Comparison of ENCODE assay signal across 16 cellular contexts in the genomic region with DNA sequence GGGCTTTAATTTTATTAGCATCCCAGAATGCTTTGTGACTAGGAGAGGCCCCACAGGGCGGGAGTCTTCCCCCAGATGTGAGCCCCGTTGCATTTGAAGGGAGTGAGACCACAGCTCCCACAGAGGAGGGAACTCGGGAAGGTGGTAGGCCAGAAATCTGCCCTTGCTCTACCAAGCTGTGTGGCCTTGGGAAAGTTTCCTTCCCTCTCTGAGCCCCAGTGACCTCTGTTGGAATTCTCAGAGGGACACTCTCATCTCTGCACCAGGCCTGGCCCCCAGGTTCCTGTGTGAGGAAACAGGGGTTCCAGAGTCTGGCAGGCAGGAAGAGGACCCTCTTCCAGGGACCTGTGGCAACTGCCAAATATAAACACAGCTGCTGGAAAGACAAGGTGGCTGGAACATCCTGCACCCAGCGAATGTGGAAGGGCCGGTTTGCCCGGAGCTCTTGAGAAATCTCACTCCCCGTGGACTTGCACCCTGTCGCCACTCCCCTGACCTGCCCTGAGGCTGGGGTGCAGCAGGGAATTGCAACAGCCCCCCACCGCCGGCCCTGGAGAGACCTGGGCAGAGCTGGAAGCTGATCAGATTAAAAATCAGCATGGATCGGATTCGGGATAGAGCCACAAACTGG. TPM values are rescaled to one million over a fixed set of nuclear protein-coding genes. Genes with fewer than 3 reads are reported as not detected.
DNase-seq lines count a peak whose midpoint lies in the region; ATAC-seq, FAIRE-seq and TF ChIP-seq lines count a peak whose summit lies in the region.
"Had no signal": no experiment of that assay in that cellular context is flagged by ENCODE, and none has a peak within 500 bp of the region (broad histone marks: within the 10 kb centered on the region; RNA-seq: fewer than 3 reads in every experiment).

No MANE protein-coding gene starts in this region.

- H3K9ac ChIP-seq in SK-N-SH (no peak overlapping the region), H1 (replicated peaks in 1 of 4; ENCODE audit: extremely low read depth in 1 of 4, low read depth in 3 of 4, low read length in 3 of 4) (no peak overlapping the region)

- H4K8ac ChIP-seq in H1 (ENCODE audit: extremely low read depth, insufficient read depth, low read length), result no peak overlapping the region

- no peaks in the 10 kb centered on the region for H3K79me1 ChIP-seq in H1 (ENCODE audit: low read depth, low read length)

- H3K56ac ChIP-seq in H1 (replicated peaks; ENCODE audit: insufficient read length, low read depth, low read length), result no peak overlapping the region

- H2BK5ac ChIP-seq in H1 (ENCODE audit: low read depth, low read length), result no peak overlapping the region

- H2BK12ac ChIP-seq in H1 (ENCODE audit: low read depth, low read length), result no peak overlapping the region

- H3K4me3 ChIP-seq in SK-N-SH (ENCODE audit: low read depth in 2 of 2, low read length in 1 of 2) (no peak overlapping the region), H1 (ENCODE audit: extremely low read depth in 1 of 4, insufficient read depth in 2 of 4, low read depth in 3 of 4, low read length in 4 of 4) (no peak overlapping the region), lower lobe of right lung (no peak overlapping the region), upper lobe of right lung (no peak overlapping the region)

- ATAC-seq in SK-N-SH treated with all-trans-retinoic acid at 6 μM for 48 hours (no peak), lower lobe of right lung (peak; percentile 79 to 87), upper lobe of right lung (peak; percentile 78), HG03095 (IDR thresholded peaks at IDR 0.05; ENCODE audit: unreplicated experiment) (no peak), GM19395 (IDR thresholded peaks at IDR 0.05; ENCODE audit: unreplicated experiment) (no peak)
- ATAC-seq: activated naive CD8-positive, alpha-beta T cell treated with anti-CD3 and anti-CD28 coated beads, Interleukin-2, amount 50 U/mL, for 24 hours; natural killer cell treated with Interleukin-12 subunit alpha and Interleukin-12 subunit beta and Interleukin-15 and Interleukin-18, amount 100 ng/mL, for 72 hours had no signal

- H3K4me1 ChIP-seq in SK-N-SH (ENCODE audit: control insufficient read depth in 1 of 2, insufficient read depth in 2 of 2, low read depth in 1 of 2, low read length in 1 of 2) (no peaks in the 10 kb centered on the region; a peak in 2 of 4 replicates), H1 (replicated peaks in 1 of 4; ENCODE audit: control insufficient read depth in 3 of 4, insufficient read depth in 4 of 4, low read length in 3 of 4) (peaks cover 0 to 13% (median 5%) of the 10 kb centered on the region in 4 experiments; a peak in 4 of 7 replicates), lower lobe of right lung (peaks cover 6% of the 10 kb centered on the region), upper lobe of right lung (peaks cover 5% of the 10 kb centered on the region)

- H3F3A ChIP-seq in SK-N-SH (replicated peaks; ENCODE audit: insufficient read depth), result peaks cover 39% of the 10 kb centered on the region

- no peak overlapping the region for H3K14ac ChIP-seq in H1 (ENCODE audit: insufficient read length)

- no peak overlapping the region for H2AK5ac ChIP-seq in H1 (ENCODE audit: low read depth, low read length)

- POLR2A ChIA-PET in SK-N-SH (lab: Yijun Ruan, JAX), result no interaction called here
- POLR2A ChIA-PET in H1 (lab: Charles Lee; ENCODE audit: partially characterized antibody), result interaction anchor here (0.6 to 3.1 kb wide), 5 partner anchors 12 to 147 kb away, joined by 3 to 18 read pairs (median 5); a partner anchor contains a TSS

- WGBS in SK-N-SH (ENCODE audit: low lambda C conversion rate), result 89% methylated on average over 11 of the region's 12 CpGs
- 80% methylated on average over 12 of the region's 12 CpGs; no CpG with 5 or more reads in 1 of the 2 experiments for WGBS in H1 (ENCODE audit: extremely low coverage in 1 of 2, insufficient coverage in 1 of 2, insufficient read length in 1 of 2, insufficient replicate concordance in 2 of 2, low coverage in 1 of 2, low lambda C conversion rate in 2 of 2, missing lambda C conversion rate in 1 of 2), 2 experiments

- no peak overlapping the region for H4K91ac ChIP-seq in H1 (replicated peaks; ENCODE audit: insufficient read length, low read length)

- H2AFZ ChIP-seq in SK-N-SH (ENCODE audit: low read depth) (no peak overlapping the region), H1 (ENCODE audit: low read length) (no peak overlapping the region)

- CTCF ChIA-PET in SK-N-SH (lab: Yijun Ruan, JAX), result no interaction called here
- CTCF ChIA-PET in H1 (lab: Charles Lee; ENCODE audit: partially characterized antibody), result interaction anchor here (0.6 to 1.1 kb wide), 2 partner anchors 10 to 55 kb away, joined by 3 to 4 read pairs; no protein-coding TSS in a partner anchor

- H3K4me2 ChIP-seq in SK-N-SH (no peak overlapping the region), H1 (ENCODE audit: insufficient read depth in 1 of 2, low read depth in 2 of 2, low read length in 2 of 2) (no peak overlapping the region)

- H3K36me3 ChIP-seq in SK-N-SH (replicated peaks in 1 of 2; ENCODE audit: control insufficient read depth in 1 of 2, insufficient read depth in 2 of 2, low read length in 1 of 2) (no peaks in the 10 kb centered on the region), H1 (ENCODE audit: control insufficient read depth in 2 of 4, insufficient read depth in 4 of 4, low read length in 3 of 4) (no peaks in the 10 kb centered on the region), lower lobe of right lung (no peaks in the 10 kb centered on the region), upper lobe of right lung (no peaks in the 10 kb centered on the region)

- TF ChIP-seq CTCF in SK-N-SH (IDR thresholded peaks at IDR 0.05) (no peak), H1 (IDR thresholded peaks at IDR 0.05; ENCODE audit: control extremely low read depth in 1 of 3, insufficient read depth in 1 of 3, low read depth in 1 of 3, low read length in 3 of 3) (no peak), lower lobe of right lung (IDR thresholded peaks at IDR 0.05) (no peak), upper lobe of right lung (IDR thresholded peaks at IDR 0.05) (no peak)

- H3K9me3 ChIP-seq in SK-N-SH, result 0 out of 2 replicates have a peak, but pooled peaks cover 2% of the 10 kb centered on the region
- H3K9me3 ChIP-seq in H1 (ENCODE audit: insufficient read depth in 2 of 2, low read depth in 1 of 2, low read length in 1 of 2), result peaks cover 0 to 3% of the 10 kb centered on the region in 2 experiments; a peak in 1 of 4 replicates
- no peaks in the 10 kb centered on the region for H3K9me3 ChIP-seq in lower lobe of right lung
- H3K9me3 ChIP-seq in upper lobe of right lung, result no peaks in the 10 kb centered on the region

- TF ChIP-seq RAD21 in SK-N-SH (IDR thresholded peaks at IDR 0.05; ENCODE audit: low read length), result no peak
- no peak for TF ChIP-seq RAD21 in H1 (IDR thresholded peaks at IDR 0.05 in 1 of 2, conservative IDR thresholded peaks at IDR 0.05 in 1 of 2; ENCODE audit: low read depth in 2 of 2, low read length in 2 of 2)

- H3K79me2 ChIP-seq in SK-N-SH (ENCODE audit: insufficient read depth) (no peaks in the 10 kb centered on the region), H1 (ENCODE audit: control insufficient read depth in 1 of 2, insufficient read depth in 2 of 2, low read length in 2 of 2) (no peaks in the 10 kb centered on the region)

- no peak overlapping the region for H4K5ac ChIP-seq in H1 (ENCODE audit: insufficient read length, low read depth, low read length)

- no peak for TF ChIP-seq POLR2A in H1 (IDR thresholded peaks at IDR 0.05; ENCODE audit: control extremely low read depth in 1 of 2, low read depth in 2 of 2, low read length in 2 of 2)

- DNase-seq in SK-N-SH (peak; percentile 17), H1 (ENCODE audit: low read depth in 1 of 2, low spot score in 2 of 2) (no peak), lower lobe of right lung (peak; percentile 76), upper lobe of right lung (peak; percentile 85), amniotic stem cell (lab: John Stamatoyannopoulos, UW) (no peak)
- DNase-seq: 8988T; activated CD4-positive, alpha-beta T cell treated with anti-CD3 and anti-CD28 coated beads for 48 hours; activated naive CD8-positive, alpha-beta T cell treated with anti-CD3 and anti-CD28 coated beads, Interleukin-2, amount 50 U/mL, for 24 hours; activated T-cell treated with anti-CD3 and anti-CD28 coated beads, Interleukin-2, amount 50 U/mL, for 24 hours; NCI-H446; stimulated activated CD4-positive, alpha-beta T cell treated with anti-CD3 and anti-CD28 coated beads, Interleukin-2, amount 100 ng/mL, for 48 hours had no signal

- no peaks in the 10 kb centered on the region for H4K20me1 ChIP-seq in SK-N-SH (ENCODE audit: insufficient read depth)
- peaks cover 0 to 7% of the 10 kb centered on the region in 2 experiments for H4K20me1 ChIP-seq in H1 (replicated peaks in 1 of 2; ENCODE audit: control insufficient read depth in 1 of 2, insufficient read depth in 2 of 2, low read length in 2 of 2)

- no peak overlapping the region for H2BK15ac ChIP-seq in H1 (ENCODE audit: low read length)

- H3K27me3 ChIP-seq in SK-N-SH (ENCODE audit: insufficient read depth) (no peaks in the 10 kb centered on the region), H1 (replicated peaks in 1 of 4; ENCODE audit: control insufficient read depth in 3 of 4, extremely low read depth in 1 of 4, insufficient read depth in 3 of 4, low read length in 3 of 4) (no peaks in the 10 kb centered on the region), lower lobe of right lung (ENCODE audit: low read depth) (no peaks in the 10 kb centered on the region), upper lobe of right lung (no peaks in the 10 kb centered on the region)

- no peak overlapping the region for H3K23ac ChIP-seq in H1 (ENCODE audit: insufficient read length)

- H3K9me2 ChIP-seq in SK-N-SH, result no peaks in the 10 kb centered on the region

- no peak overlapping the region for H3K4ac ChIP-seq in H1 (replicated peaks; ENCODE audit: insufficient read length, low read depth, low read length)

- intact Hi-C loops in lower lobe of right lung (cut with DNase I) (no loop called here), upper lobe of right lung (cut with DNase I) (no loop called here)

- H3K27ac ChIP-seq in SK-N-SH (ENCODE audit: low read depth in 2 of 2, low read length in 1 of 2), result peak overlapping the region in 1 of 2 experiments; percentile 28; a peak in 1 of 4 replicates
- no peak overlapping the region for H3K27ac ChIP-seq in H1 (ENCODE audit: low read depth, low read length)
- no peak overlapping the region for H3K27ac ChIP-seq in lower lobe of right lung
- H3K27ac ChIP-seq in upper lobe of right lung, result no peak overlapping the region

- no peak overlapping the region for H2BK120ac ChIP-seq in H1 (replicated peaks; ENCODE audit: low read depth, low read length)

- H3K23me2 ChIP-seq in H1 (ENCODE audit: low read depth, low read length), result no peaks in the 10 kb centered on the region; the same call in 1 of the 2 replicates

- FAIRE-seq in H1 (lab: Jason Lieb, UNC), result no peak
- FAIRE-seq: urothelium cell line had no signal

- H3K18ac ChIP-seq in H1 (ENCODE audit: extremely low read depth, low read length), result no peak overlapping the region

- no peak for TF ChIP-seq EP300 in SK-N-SH (IDR thresholded peaks at IDR 0.05; ENCODE audit: borderline replicate concordance in 1 of 2, low read depth in 1 of 2, low read length in 1 of 2)
- no peak for TF ChIP-seq EP300 in H1 (IDR thresholded peaks at IDR 0.05; ENCODE audit: borderline replicate concordance in 1 of 2, low read depth in 2 of 2, low read length in 2 of 2)

- H2BK20ac ChIP-seq in H1 (ENCODE audit: low read length), result no peak overlapping the region

RNA-seq across cellular contexts. Expression of a gene that starts 52.7 kb away (rescaled TPM):
- polyA plus RNA-seq in SK-N-SH (2012; rRNA removed) (54.0 and 67.6 TPM in 2 replicates), H1 (2011; rRNA removed) (7.4 and 12.1 TPM in 2 replicates)
- polyA plus RNA-seq in SK-N-SH (2012; cell fraction: cytosol; rRNA removed), result 29.6 and 31.6 TPM in 2 replicates
- polyA plus RNA-seq in SK-N-SH (2012; cell fraction: nucleus; rRNA removed), result 134 and 135 TPM in 2 replicates
- total RNA-seq in H1 (2021; fragmentation: NEBNext Ultra II Directional; extraction: Animal tissue kit (Norgen Biotek cat#: 25700)), result 11.0 and 11.4 TPM in 2 replicates
- polyA plus RNA-seq in H1 (2011; cell fraction: cytosol; rRNA removed), result 12.6 TPM
- polyA plus RNA-seq in H1 (2011; cell fraction: nucleus; rRNA removed), result 18.4 TPM
- 4.8 to 6.5 TPM (median 5.8 TPM) in 4 replicates for polyA plus RNA-seq in H1 (2012, experiment 1 of 2)
- 5.3 TPM for polyA plus RNA-seq in H1 (2012, experiment 2 of 2)
- 7.8 TPM for polyA plus RNA-seq in H1 (2013, experiment 1 of 2)
- polyA plus RNA-seq in H1 (2013, experiment 2 of 2), result 8.5 TPM
- 7.5 and 8.3 TPM in 2 replicates for polyA minus RNA-seq in H1 (2011; rRNA and poly(A)+ RNA removed)
- polyA minus RNA-seq in H1 (2011; cell fraction: cytosol; rRNA and poly(A)+ RNA removed), result 13.9 TPM
- polyA minus RNA-seq in H1 (2011; cell fraction: nucleus; rRNA and poly(A)+ RNA removed), result 47.7 TPM
- total RNA-seq in lower lobe of right lung (89.9 TPM), upper lobe of right lung (91.2 TPM)

Comparison
In these comparisons a context has a peak if more than half of its experiments do, and no peak if none do; other contexts are left out.
1. DNase-seq: peak in SK-N-SH (single experiment), lower lobe of right lung (single experiment) and upper lobe of right lung (single experiment); none in H1 (0 of 2) and amniotic stem cell (single experiment).
2. ATAC-seq: peak in lower lobe of right lung (2 of 2) and upper lobe of right lung (single experiment); none in SK-N-SH treated with all-trans-retinoic acid at 6 μM for 48 hours (single experiment), HG03095 (single experiment) and GM19395 (single experiment).